1 cellular context compared by ENCODE assay signal in the genomic region with DNA sequence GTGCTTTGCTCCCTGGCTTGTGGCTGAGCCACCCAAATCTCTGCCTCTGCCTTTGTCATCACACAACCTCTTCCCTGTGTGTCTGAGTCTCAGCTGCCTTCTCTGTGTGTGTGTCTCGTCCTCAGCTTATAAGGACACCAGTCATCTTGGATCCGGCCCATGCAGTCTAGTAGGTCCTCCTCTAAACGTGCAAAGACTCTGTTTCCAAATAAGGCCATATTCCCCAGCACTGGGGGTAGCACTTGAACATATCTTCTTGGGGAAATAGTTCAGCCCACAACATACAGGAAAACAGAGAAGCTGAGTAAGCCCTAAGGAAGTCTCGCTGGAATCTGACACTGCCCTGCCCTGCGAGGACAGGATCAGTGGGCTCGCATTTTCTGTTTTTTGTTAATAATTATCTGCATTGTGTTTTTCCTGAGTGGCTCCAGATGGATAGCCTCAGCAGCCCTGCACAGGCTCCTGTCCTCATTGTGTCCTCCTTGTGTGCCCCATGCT.
TF ChIP-seq lines count a peak whose summit lies in the region.

No MANE protein-coding gene starts in this region.

TF ChIP-seq in GM23338, 12 proteins besides CTCF, POLR2A, EP300 and RAD21 (continued from another document):
- TF ChIP-seq, protein P1, sequence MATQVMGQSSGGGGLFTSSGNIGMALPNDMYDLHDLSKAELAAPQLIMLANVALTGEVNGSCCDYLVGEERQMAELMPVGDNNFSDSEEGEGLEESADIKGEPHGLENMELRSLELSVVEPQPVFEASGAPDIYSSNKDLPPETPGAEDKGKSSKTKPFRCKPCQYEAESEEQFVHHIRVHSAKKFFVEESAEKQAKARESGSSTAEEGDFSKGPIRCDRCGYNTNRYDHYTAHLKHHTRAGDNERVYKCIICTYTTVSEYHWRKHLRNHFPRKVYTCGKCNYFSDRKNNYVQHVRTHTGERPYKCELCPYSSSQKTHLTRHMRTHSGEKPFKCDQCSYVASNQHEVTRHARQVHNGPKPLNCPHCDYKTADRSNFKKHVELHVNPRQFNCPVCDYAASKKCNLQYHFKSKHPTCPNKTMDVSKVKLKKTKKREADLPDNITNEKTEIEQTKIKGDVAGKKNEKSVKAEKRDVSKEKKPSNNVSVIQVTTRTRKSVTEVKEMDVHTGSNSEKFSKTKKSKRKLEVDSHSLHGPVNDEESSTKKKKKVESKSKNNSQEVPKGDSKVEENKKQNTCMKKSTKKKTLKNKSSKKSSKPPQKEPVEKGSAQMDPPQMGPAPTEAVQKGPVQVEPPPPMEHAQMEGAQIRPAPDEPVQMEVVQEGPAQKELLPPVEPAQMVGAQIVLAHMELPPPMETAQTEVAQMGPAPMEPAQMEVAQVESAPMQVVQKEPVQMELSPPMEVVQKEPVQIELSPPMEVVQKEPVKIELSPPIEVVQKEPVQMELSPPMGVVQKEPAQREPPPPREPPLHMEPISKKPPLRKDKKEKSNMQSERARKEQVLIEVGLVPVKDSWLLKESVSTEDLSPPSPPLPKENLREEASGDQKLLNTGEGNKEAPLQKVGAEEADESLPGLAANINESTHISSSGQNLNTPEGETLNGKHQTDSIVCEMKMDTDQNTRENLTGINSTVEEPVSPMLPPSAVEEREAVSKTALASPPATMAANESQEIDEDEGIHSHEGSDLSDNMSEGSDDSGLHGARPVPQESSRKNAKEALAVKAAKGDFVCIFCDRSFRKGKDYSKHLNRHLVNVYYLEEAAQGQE (IDR thresholded peaks at IDR 0.05; ENCODE audit: unreplicated experiment), result no peak
- no peak for TF ChIP-seq STAT1 (IDR thresholded peaks at IDR 0.05; ENCODE audit: unreplicated experiment)
- TF ChIP-seq JUNB (IDR thresholded peaks at IDR 0.05; ENCODE audit: unreplicated experiment), result no peak
- TF ChIP-seq POLR2AphosphoS5 (IDR thresholded peaks at IDR 0.05; ENCODE audit: low read depth), result no peak
- no peak for TF ChIP-seq ZNF114 (CRISPR knock-in tag; IDR thresholded peaks at IDR 0.05)
- TF ChIP-seq ZNF331 (CRISPR knock-in tag; IDR thresholded peaks at IDR 0.05; ENCODE audit: low read depth), result no peak
- TF ChIP-seq EZH2 (IDR thresholded peaks at IDR 0.05; ENCODE audit: low read depth, unreplicated experiment), result no peak
- TF ChIP-seq, protein P2, sequence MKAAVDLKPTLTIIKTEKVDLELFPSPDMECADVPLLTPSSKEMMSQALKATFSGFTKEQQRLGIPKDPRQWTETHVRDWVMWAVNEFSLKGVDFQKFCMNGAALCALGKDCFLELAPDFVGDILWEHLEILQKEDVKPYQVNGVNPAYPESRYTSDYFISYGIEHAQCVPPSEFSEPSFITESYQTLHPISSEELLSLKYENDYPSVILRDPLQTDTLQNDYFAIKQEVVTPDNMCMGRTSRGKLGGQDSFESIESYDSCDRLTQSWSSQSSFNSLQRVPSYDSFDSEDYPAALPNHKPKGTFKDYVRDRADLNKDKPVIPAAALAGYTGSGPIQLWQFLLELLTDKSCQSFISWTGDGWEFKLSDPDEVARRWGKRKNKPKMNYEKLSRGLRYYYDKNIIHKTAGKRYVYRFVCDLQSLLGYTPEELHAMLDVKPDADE (IDR thresholded peaks at IDR 0.05), result no peak
- TF ChIP-seq NANOG (IDR thresholded peaks at IDR 0.05; ENCODE audit: borderline replicate concordance), result no peak
